ENCODE assay signal across 8 cellular contexts in the genomic region with DNA sequence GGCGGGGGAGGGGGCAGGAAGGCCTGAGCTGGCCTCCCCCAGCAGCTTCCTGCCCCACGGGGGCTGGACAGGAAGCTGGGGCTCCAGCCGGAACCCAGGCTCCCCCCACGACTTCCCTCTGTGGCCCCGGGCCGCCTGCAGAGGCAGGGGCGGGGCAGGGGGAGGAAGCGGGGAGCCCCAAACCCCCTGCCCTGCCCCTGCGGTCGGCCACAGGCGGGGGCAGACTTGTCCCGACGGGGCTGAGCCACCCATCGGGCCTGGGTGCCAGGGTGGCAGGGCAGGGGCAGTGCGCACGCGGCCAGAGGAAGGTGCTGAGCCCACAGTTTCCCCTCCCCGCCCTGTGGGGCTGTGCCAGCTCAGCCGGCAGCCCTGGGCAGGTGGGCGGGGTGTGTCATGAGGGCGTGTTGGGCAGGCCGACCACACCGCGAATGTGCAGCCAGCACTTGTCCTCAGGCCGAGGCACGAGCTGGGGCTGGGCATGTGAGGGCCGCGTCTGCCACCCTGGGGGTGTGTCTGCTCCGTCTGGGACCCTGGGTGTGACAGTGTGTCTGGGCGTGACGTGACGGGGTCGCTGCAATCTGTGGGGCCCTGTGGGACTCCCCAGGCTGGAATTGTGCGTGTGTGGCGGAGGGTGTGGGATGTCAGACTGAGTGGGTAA. TPM values are rescaled to one million over a fixed set of nuclear protein-coding genes. Genes with fewer than 3 reads are reported as not detected.
DNase-seq lines count a peak whose midpoint lies in the region; ATAC-seq lines count a peak whose summit lies in the region.

No MANE protein-coding gene starts in this region.

- ATAC-seq in HG03039 (IDR thresholded peaks at IDR 0.05; ENCODE audit: unreplicated experiment) = peak; percentile 41
- ATAC-seq in activated naive CD4-positive, alpha-beta T cell treated with anti-CD3 and anti-CD28 coated beads, Interleukin-2, amount 50 U/mL, for 72 hours = peak; percentile 79

- peaks cover 5% of the 10 kb centered on the region for H3K36me3 ChIP-seq in iPS-15b (ENCODE audit: control insufficient read depth, insufficient read depth, low read length)

- no peaks in the 10 kb centered on the region for H3K9me3 Mint-ChIP-seq in activated naive CD4-positive, alpha-beta T cell treated with anti-CD3 and anti-CD28 coated beads, Interleukin-2, amount 50 U/mL, for 72 hours

- H3K9me3 ChIP-seq in iPS-15b (ENCODE audit: control insufficient read depth, insufficient read depth, low read length) = no peaks in the 10 kb centered on the region

- H3K36me3 Mint-ChIP-seq in activated naive CD4-positive, alpha-beta T cell treated with anti-CD3 and anti-CD28 coated beads, Interleukin-2, amount 50 U/mL, for 72 hours = peaks cover 10 to 32% of the 10 kb centered on the region in 2 donors

- peaks cover 31% of the 10 kb centered on the region for H3K4me1 ChIP-seq in iPS-15b (ENCODE audit: control insufficient read depth, insufficient read depth, low read length)

- peaks cover 2% of the 10 kb centered on the region for H3K27me3 ChIP-seq in iPS-15b (ENCODE audit: control insufficient read depth, insufficient read depth, low read length)

- peak overlapping the region; percentile 54 for H3K9ac ChIP-seq in iPS-15b (ENCODE audit: low read depth, low read length)

- H3K27ac Mint-ChIP-seq in activated naive CD4-positive, alpha-beta T cell treated with anti-CD3 and anti-CD28 coated beads, Interleukin-2, amount 50 U/mL, for 72 hours = peak overlapping the region; percentile 96

- DNase-seq in NCI-H1105 treated with DMSO at 0.1 percent for 48 hours (lab: John Stamatoyannopoulos, UW) (peak; percentile 34), NCI-H1105 (lab: John Stamatoyannopoulos, UW) (no peak), SKM-1 (lab: John Stamatoyannopoulos, UW; ENCODE audit: unreplicated experiment) (peak; percentile 83), hepatic stellate cell (ENCODE audit: low spot score) (no peak)
- peak; percentile 79 to 95 for DNase-seq in activated naive CD4-positive, alpha-beta T cell treated with anti-CD3 and anti-CD28 coated beads, Interleukin-2, amount 50 U/mL, for 72 hours (ENCODE audit: low spot score in 2 of 2)
- DNase-seq in stimulated activated CD4-positive, alpha-beta T cell treated with anti-CD3 and anti-CD28 coated beads, Interleukin-12 subunit alpha, Interleukin-12 subunit beta, amount 100 ng/mL, for 4 hours = peak; percentile 79

- H3K4me3 ChIP-seq in iPS-15b (ENCODE audit: low read depth, low read length) = peak overlapping the region; percentile 13

RNA-seq across cellular contexts. Expression of a gene that starts 17.7 kb away (rescaled TPM):
- 10 to 100 TPM; 24.7 to 43.1 TPM for total RNA-seq in activated naive CD4-positive, alpha-beta T cell treated with anti-CD3 and anti-CD28 coated beads, Interleukin-2, amount 50 U/mL, for 72 hours

RNA-seq across cellular contexts. Expression of a gene that starts 26.1 kb away (rescaled TPM):
- 100 to 1,000 TPM in 1 of 2 donors, 10 to 100 TPM in 1; 73.4 to 126 TPM for total RNA-seq in activated naive CD4-positive, alpha-beta T cell treated with anti-CD3 and anti-CD28 coated beads, Interleukin-2, amount 50 U/mL, for 72 hours

RNA-seq across cellular contexts. Expression of a gene that starts 36.3 kb away (rescaled TPM):
- 1 to 10 TPM; 4.7 to 7.8 TPM for total RNA-seq in activated naive CD4-positive, alpha-beta T cell treated with anti-CD3 and anti-CD28 coated beads, Interleukin-2, amount 50 U/mL, for 72 hours

RNA-seq across cellular contexts. Expression of a gene that starts 48.7 kb away (rescaled TPM):
- 10 to 100 TPM in 1 of 2 donors, 1 to 10 TPM in 1; 8.2 to 11.0 TPM for total RNA-seq in activated naive CD4-positive, alpha-beta T cell treated with anti-CD3 and anti-CD28 coated beads, Interleukin-2, amount 50 U/mL, for 72 hours

Comparison
In these comparisons a context has a peak if more than half of its experiments do, and no peak if none do; other contexts are left out.
1. DNase-seq: peak in NCI-H1105 treated with DMSO at 0.1 percent for 48 hours (single experiment), SKM-1 (single experiment), activated naive CD4-positive, alpha-beta T cell treated with anti-CD3 and anti-CD28 coated beads, Interleukin-2, amount 50 U/mL, for 72 hours (2 of 2) and stimulated activated CD4-positive, alpha-beta T cell treated with anti-CD3 and anti-CD28 coated beads, Interleukin-12 subunit alpha, Interleukin-12 subunit beta, amount 100 ng/mL, for 4 hours (single experiment); none in NCI-H1105 (single experiment) and hepatic stellate cell (single experiment).